In genomic region chr22:50676211-50676636, GRCh38 we compare ENCODE assay signal across 16 cellular contexts. TPM values are rescaled to one million over a fixed set of nuclear protein-coding genes. Genes with fewer than 3 reads are reported as not detected.
DNase-seq lines count a peak whose midpoint lies in the region; ATAC-seq and TF ChIP-seq lines count a peak whose summit lies in the region.
"Had no signal": no experiment of that assay in that cellular context is flagged by ENCODE, and none has a peak within 500 bp of the region (broad histone marks: within the 10 kb centered on the region; RNA-seq: fewer than 3 reads in every experiment).

No MANE protein-coding gene starts in this region.

- no peak for DNase-seq in HCT116 (ENCODE audit: low read depth, low spot score)
- no peak for DNase-seq in lung (ENCODE audit: low spot score)
- DNase-seq in 8988T, result no peak
- no peak for DNase-seq in left lobe of liver (ENCODE audit: low spot score)
- no peak for DNase-seq in foreskin melanocyte
- DNase-seq: DMS79 treated with DMSO at 0.1 percent for 48 hours, NCI-H1930, NCI-H524, OCI-M1, right lobe of liver had no signal

- POLR2A ChIA-PET in HCT116 (lab: Charles Lee), result no interaction called here

- TF ChIP-seq CTCF in HCT116 (IDR thresholded peaks at IDR 0.05 in 2 of 3, conservative IDR thresholded peaks at IDR 0.05 in 1 of 3; ENCODE audit: borderline replicate concordance in 1 of 3, insufficient read depth in 1 of 3, low read depth in 2 of 3, low read length in 2 of 3) (no peak), brain (conservative IDR thresholded peaks at IDR 0.05) (no peak), lung (IDR thresholded peaks at IDR 0.05; ENCODE audit: control extremely low read depth, extremely low read depth) (no peak)

- H3K9me2 ChIP-seq in HCT116 (ENCODE audit: insufficient read depth), result no peaks in the 10 kb centered on the region

- H3K36me3 Mint-ChIP-seq in brain, result peaks cover 15% of the 10 kb centered on the region

- TF ChIP-seq RAD21 in HCT116 (IDR thresholded peaks at IDR 0.05; ENCODE audit: low read depth), result no peak

- peak overlapping the region; percentile 95 for H3K4me2 ChIP-seq in HCT116 (ENCODE audit: low read length)

- H3K27ac Mint-ChIP-seq in brain, result no peak overlapping the region
- H3K27ac Mint-ChIP-seq: activated naive CD4-positive, alpha-beta T cell treated with anti-CD3 and anti-CD28 coated beads, Interleukin-2, amount 50 U/mL, for 72 hours; CD14-positive monocyte had no signal

- H3K27ac ChIP-seq in HCT116 (ENCODE audit: low read depth, low read length), result no peak overlapping the region
- peak overlapping the region in 1 of 2 donors; percentile 66 for H3K27ac ChIP-seq in lung (ENCODE audit: low read depth in 1 of 2, low read length in 1 of 2)
- H3K27ac ChIP-seq in skin epidermis, result peak overlapping the region in 1 of 21 experiments; percentile 20
- H3K27ac ChIP-seq: right lobe of liver, VCaP had no signal

- intact Hi-C loops in HCT116 (cut with micrococcal nuclease), result no loop called here

- no peak overlapping the region for H2AFZ ChIP-seq in HCT116 (ENCODE audit: low read depth, low read length, poor library complexity, severe bottlenecking)

- ATAC-seq in HCT116 (no peak), lung (ENCODE audit: insufficient read depth, low FRiP score) (no peak), left lobe of liver (no peak)
- ATAC-seq: right lobe of liver had no signal

- H3K4me1 Mint-ChIP-seq in brain, result peaks cover 19% of the 10 kb centered on the region

- H3K9me3 ChIP-seq in HCT116 (ENCODE audit: control insufficient read depth in 1 of 2, insufficient read depth in 1 of 2, low read depth in 1 of 2, low read length in 2 of 2), result no peaks in the 10 kb centered on the region
- peaks cover 0 to 5% of the 10 kb centered on the region in 2 donors for H3K9me3 ChIP-seq in lung (ENCODE audit: control insufficient read depth in 2 of 2, insufficient read depth in 1 of 2, low read length in 1 of 2)
- H3K9me3 ChIP-seq: right lobe of liver had no signal

- H4K20me1 ChIP-seq in HCT116 (ENCODE audit: insufficient read depth), result no peaks in the 10 kb centered on the region

- RAD21 ChIA-PET in HCT116 (lab: Charles Lee; ENCODE audit: low non-redundant PET in 1 of 2, low total read pairs in 2 of 2, uncharacterized antibody in 2 of 2, unreplicated experiment in 2 of 2), result no interaction called here

- peaks cover 0 to 5% (median 0%) of the 10 kb centered on the region in 5 experiments for H3K9me3 Mint-ChIP-seq in brain
- H3K9me3 Mint-ChIP-seq: activated naive CD4-positive, alpha-beta T cell treated with anti-CD3 and anti-CD28 coated beads, Interleukin-2, amount 50 U/mL, for 72 hours had no signal

- TF ChIP-seq POLR2A in HCT116 (IDR thresholded peaks at IDR 0.05; ENCODE audit: borderline replicate concordance, extremely low read depth, insufficient read depth, insufficient read length), result no peak

- peak overlapping the region; percentile 75 to 82 (median 81) for H3K4me3 Mint-ChIP-seq in brain

- peaks cover 5% of the 10 kb centered on the region; the same call in 1 of the 2 replicates for H3K79me2 ChIP-seq in HCT116 (ENCODE audit: insufficient read depth, low read length)

- no peak overlapping the region for H3K4me3 ChIP-seq in HCT116 (replicated peaks in 1 of 2; ENCODE audit: low read depth in 1 of 2, low read length in 2 of 2)
- H3K4me3 ChIP-seq in lung, result peak overlapping the region; percentile 82
- H3K4me3 ChIP-seq in skin epidermis, result peak overlapping the region in 4 of 7 experiments; percentile 31 to 50 (median 44)

- no peaks in the 10 kb centered on the region for H3K27me3 ChIP-seq in HCT116 (ENCODE audit: insufficient read depth, low read length)
- no peaks in the 10 kb centered on the region for H3K27me3 ChIP-seq in lung (ENCODE audit: control insufficient read depth, insufficient read depth)
- H3K27me3 ChIP-seq: right lobe of liver had no signal

- H3K27me3 Mint-ChIP-seq in brain, result peaks cover 7% of the 10 kb centered on the region

- 75 to 87% methylated on average over 14 of the region's 14 CpGs for WGBS in lung, 2 donors

- no TSS peak for BruUV-seq in HCT116 (replicated peaks; lab: Mats Ljungman, UMichigan)

- 0 out of 2 replicates have a peak overlapping the region, but pooled peaks have one; percentile 64 for H3K9ac ChIP-seq in HCT116 (ENCODE audit: low read length)

- CTCF ChIA-PET in HCT116 (lab: Charles Lee), result no interaction called here

- H3K4me1 ChIP-seq in HCT116 (ENCODE audit: control insufficient read depth in 1 of 2, insufficient read depth in 2 of 2, low read length in 2 of 2) (peaks cover 0 to 18% of the 10 kb centered on the region in 2 experiments; a peak in 3 of 4 replicates), lung (ENCODE audit: control insufficient read depth in 2 of 2, insufficient read depth in 2 of 2, low read length in 2 of 2) (peaks cover 0 to 4% of the 10 kb centered on the region in 2 donors)
- H3K4me1 ChIP-seq: right lobe of liver had no signal

- H3K36me3 ChIP-seq in HCT116 (ENCODE audit: control insufficient read depth in 1 of 2, insufficient read depth in 2 of 2, low read length in 2 of 2) (no peaks in the 10 kb centered on the region), lung (ENCODE audit: control insufficient read depth in 2 of 2, insufficient read depth in 2 of 2, low read length in 2 of 2) (peaks cover 0 to 18% of the 10 kb centered on the region in 2 donors)
- H3K36me3 ChIP-seq: right lobe of liver had no signal

TF ChIP-seq in HCT116, 20 proteins besides CTCF, POLR2A, EP300 and RAD21:
- TF ChIP-seq CBX3 (IDR thresholded peaks at IDR 0.05; ENCODE audit: low read depth) (no peak), JUND (IDR thresholded peaks at IDR 0.05) (no peak), TCF7L2 (IDR thresholded peaks at IDR 0.05; ENCODE audit: borderline replicate concordance, extremely low read depth, insufficient read depth, insufficient read length) (no peak)

RNA-seq across cellular contexts. Expression of gene SHANK3, which starts 3.6 kb away (rescaled TPM):
- 16.0 TPM for total RNA-seq in HCT116 (2021; ENCODE audit: unreplicated experiment)
- 7.2 and 7.3 TPM in 2 replicates for polyA plus RNA-seq in HCT116 (2012)
- 19.5 TPM for polyA plus RNA-seq in brain (ENCODE audit: insufficient read depth, low read depth, low replicate concordance)
- total RNA-seq in lung, result 10 to 100 TPM; 17.1 to 44.0 TPM
- polyA plus RNA-seq in lung, result 10 to 100 TPM; 15.5 to 28.5 TPM
- total RNA-seq in left lobe of liver, result 22.8 TPM
- total RNA-seq: HT-29 had no signal
- polyA plus RNA-seq: CD14-positive monocyte had no signal

RNA-seq across cellular contexts. Expression of gene ARSA, which starts 48.3 kb away (rescaled TPM):
- 16.4 TPM for total RNA-seq in HCT116 (2021; ENCODE audit: unreplicated experiment)
- polyA plus RNA-seq in HCT116 (2012), result 8.0 and 10.3 TPM in 2 replicates
- polyA plus RNA-seq in brain (ENCODE audit: insufficient read depth, low read depth, low replicate concordance), result 31.6 TPM
- total RNA-seq in lung, result 10 to 100 TPM; 21.2 to 57.7 TPM
- 10 to 100 TPM; 34.7 to 46.3 TPM for polyA plus RNA-seq in lung
- 49.0 TPM for total RNA-seq in left lobe of liver

Comparison
In these comparisons a context has a peak if more than half of its experiments do, and no peak if none do; other contexts are left out.
1. H3K4me3 ChIP-seq: peak in lung (single experiment) and skin epidermis (4 of 7); none in HCT116 (0 of 2).